ENCODE assay signal across 10 cellular contexts in genomic region chr12:46549527-46550265, GRCh38.
DNase-seq lines count a peak whose midpoint lies in the region; ATAC-seq and TF ChIP-seq lines count a peak whose summit lies in the region.
"Had no signal": no experiment of that assay in that cellular context is flagged by ENCODE, and none has a peak within 500 bp of the region (broad histone marks: within the 10 kb centered on the region; RNA-seq: fewer than 3 reads in every experiment).

No MANE protein-coding gene starts in this region.

- no peaks in the 10 kb centered on the region for H4K20me1 ChIP-seq in fibroblast of lung (ENCODE audit: control insufficient read depth, extremely low read depth, insufficient read depth, low read length)
- no peaks in the 10 kb centered on the region for H4K20me1 ChIP-seq in OCI-LY7 (ENCODE audit: insufficient read depth, low read length)

- peaks cover 21% of the 10 kb centered on the region for H3K36me3 Mint-ChIP-seq in WTC11

- H3K4me1 ChIP-seq in fibroblast of lung (ENCODE audit: control insufficient read depth, extremely low read depth, insufficient read depth, low read length) (peaks cover 31% of the 10 kb centered on the region), OCI-LY7 (ENCODE audit: insufficient read depth, low read length, poor library complexity, severe bottlenecking) (no peaks in the 10 kb centered on the region)

- H3K4me3 ChIP-seq in fibroblast of lung (replicated peaks in 1 of 4; ENCODE audit: control extremely low read depth in 1 of 4, insufficient read depth in 1 of 4, low read depth in 3 of 4, low read length in 4 of 4) (no peak overlapping the region), OCI-LY7 (ENCODE audit: low read depth, low read length, poor library complexity, severe bottlenecking) (no peak overlapping the region)

- H3K4me2 ChIP-seq in fibroblast of lung (ENCODE audit: extremely low read depth, insufficient read depth, low read length), result peak overlapping the region; percentile 41
- no peak overlapping the region for H3K4me2 ChIP-seq in OCI-LY7 (ENCODE audit: low read length)

- no peaks in the 10 kb centered on the region for H3K27me3 ChIP-seq in fibroblast of lung (ENCODE audit: control insufficient read depth, insufficient read depth, low read length)

- no peak overlapping the region for H3K27ac Mint-ChIP-seq in WTC11

- no peaks in the 10 kb centered on the region for H3K9me3 ChIP-seq in fibroblast of lung (ENCODE audit: control insufficient read depth, insufficient read depth, low read depth, low read length)
- no peaks in the 10 kb centered on the region for H3K9me3 ChIP-seq in OCI-LY7 (ENCODE audit: low read length)

- DNase-seq in stimulated activated CD4-positive, alpha-beta T cell treated with anti-CD3 and anti-CD28 coated beads, Interleukin-12 subunit alpha, Interleukin-12 subunit beta, amount 100 ng/mL, for 48 hours (ENCODE audit: low read depth in 2 of 3, low spot score in 1 of 3), result peak in 2 of 3 donors; percentile 36 to 62
- DNase-seq in stimulated activated CD4-positive, alpha-beta T cell treated with anti-CD3 and anti-CD28 coated beads, Interleukin-12 subunit alpha, Interleukin-12 subunit beta, amount 100 ng/mL, for 4 hours, result no peak
- DNase-seq in WTC11 (ENCODE audit: low spot score) (no peak), fibroblast of lung (ENCODE audit: low read depth in 2 of 2) (peak; percentile 84 to 96), NCI-H1930 (lab: John Stamatoyannopoulos, UW) (no peak), OCI-LY7 (ENCODE audit: low spot score) (no peak), caudate nucleus (lab: John Stamatoyannopoulos, UW) (no peak)
- DNase-seq: activated CD4-positive, CD25-positive, alpha-beta regulatory T cell; islet precursor cell had no signal

- no peak overlapping the region for H3K4me3 Mint-ChIP-seq in WTC11

- peak overlapping the region; percentile 21 for H3K9ac ChIP-seq in fibroblast of lung (ENCODE audit: insufficient read depth, low read length)

- H3K9me2 ChIP-seq in OCI-LY7 (ENCODE audit: insufficient read depth, low read length), result no peaks in the 10 kb centered on the region

- H3K27me3 Mint-ChIP-seq in WTC11 (ENCODE audit: low read depth), result peaks cover 1% of the 10 kb centered on the region; the same call in 1 of the 2 replicates

- TF ChIP-seq CTCF in WTC11 (IDR thresholded peaks at IDR 0.05) (no peak), fibroblast of lung (conservative IDR thresholded peaks at IDR 0.05 in 1 of 2, IDR thresholded peaks at IDR 0.05 in 1 of 2; ENCODE audit: low read depth in 1 of 2, low read length in 2 of 2) (no peak), OCI-LY7 (conservative IDR thresholded peaks at IDR 0.05; ENCODE audit: low read length) (no peak)

- H3K79me2 ChIP-seq in fibroblast of lung (ENCODE audit: control insufficient read depth, insufficient read depth, low read length) (no peaks in the 10 kb centered on the region), OCI-LY7 (ENCODE audit: insufficient read depth, low read depth, low read length) (no peaks in the 10 kb centered on the region)

- BruUV-seq in OCI-LY7 (replicated peaks; lab: Mats Ljungman, UMichigan), result no TSS peak

- peaks cover 16% of the 10 kb centered on the region for H3K4me1 Mint-ChIP-seq in WTC11

- intact Hi-C loops in OCI-LY7 (cut with micrococcal nuclease; ENCODE audit: unreplicated experiment), result no loop called here

- POLR2A ChIA-PET in WTC11 (lab: Charles Lee), result no interaction called here
- POLR2A ChIA-PET in OCI-LY7 (lab: Charles Lee), result no interaction called here

- H2AFZ ChIP-seq in fibroblast of lung (ENCODE audit: low read length), result no peak overlapping the region
- no peak overlapping the region for H2AFZ ChIP-seq in OCI-LY7 (ENCODE audit: low read length)

- CTCF ChIA-PET in WTC11 (lab: Charles Lee) (no interaction called here), OCI-LY7 (lab: Charles Lee; ENCODE audit: unreplicated experiment) (no interaction called here)

- peaks cover 19% of the 10 kb centered on the region for H3K9me3 Mint-ChIP-seq in WTC11

- peak overlapping the region; percentile 90 for H3K27ac ChIP-seq in fibroblast of lung (ENCODE audit: insufficient read depth, low read length)
- H3K27ac ChIP-seq in OCI-LY7 (ENCODE audit: low read depth, low read length, poor library complexity, severe bottlenecking), result no peak overlapping the region
- H3K27ac ChIP-seq in caudate nucleus (ENCODE audit: low read depth, low read length), result no peak overlapping the region

- H3K36me3 ChIP-seq in fibroblast of lung (ENCODE audit: control insufficient read depth, insufficient read depth, low read length) (no peaks in the 10 kb centered on the region), OCI-LY7 (ENCODE audit: insufficient read depth, low read length) (no peaks in the 10 kb centered on the region)

- ATAC-seq in WTC11 (no peak), HG02571 (IDR thresholded peaks at IDR 0.05; ENCODE audit: unreplicated experiment) (no peak)

TF ChIP-seq in WTC11, 78 proteins besides CTCF, POLR2A, EP300 and RAD21:
- TF ChIP-seq FOXJ3 (CRISPR knock-in tag; IDR thresholded peaks at IDR 0.05; ENCODE audit: borderline replicate concordance) (no peak), GABPB1 (CRISPR knock-in tag; IDR thresholded peaks at IDR 0.05) (peak; percentile 39; the same call in 1 of the 2 replicates)
- TF ChIP-seq, protein P1, sequence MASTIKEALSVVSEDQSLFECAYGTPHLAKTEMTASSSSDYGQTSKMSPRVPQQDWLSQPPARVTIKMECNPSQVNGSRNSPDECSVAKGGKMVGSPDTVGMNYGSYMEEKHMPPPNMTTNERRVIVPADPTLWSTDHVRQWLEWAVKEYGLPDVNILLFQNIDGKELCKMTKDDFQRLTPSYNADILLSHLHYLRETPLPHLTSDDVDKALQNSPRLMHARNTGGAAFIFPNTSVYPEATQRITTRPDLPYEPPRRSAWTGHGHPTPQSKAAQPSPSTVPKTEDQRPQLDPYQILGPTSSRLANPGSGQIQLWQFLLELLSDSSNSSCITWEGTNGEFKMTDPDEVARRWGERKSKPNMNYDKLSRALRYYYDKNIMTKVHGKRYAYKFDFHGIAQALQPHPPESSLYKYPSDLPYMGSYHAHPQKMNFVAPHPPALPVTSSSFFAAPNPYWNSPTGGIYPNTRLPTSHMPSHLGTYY (CRISPR knock-in tag; IDR thresholded peaks at IDR 0.05), result no peak

Comparison
In these comparisons a context has a peak if more than half of its experiments do, and no peak if none do; other contexts are left out.
1. DNase-seq: peak in stimulated activated CD4-positive, alpha-beta T cell treated with anti-CD3 and anti-CD28 coated beads, Interleukin-12 subunit alpha, Interleukin-12 subunit beta, amount 100 ng/mL, for 48 hours (2 of 3) and fibroblast of lung (2 of 2); none in stimulated activated CD4-positive, alpha-beta T cell treated with anti-CD3 and anti-CD28 coated beads, Interleukin-12 subunit alpha, Interleukin-12 subunit beta, amount 100 ng/mL, for 4 hours (single experiment), WTC11 (single experiment), NCI-H1930 (0 of 2), OCI-LY7 (single experiment) and caudate nucleus (0 of 61).